1 cellular context compared by ENCODE assay signal in the genomic region with DNA sequence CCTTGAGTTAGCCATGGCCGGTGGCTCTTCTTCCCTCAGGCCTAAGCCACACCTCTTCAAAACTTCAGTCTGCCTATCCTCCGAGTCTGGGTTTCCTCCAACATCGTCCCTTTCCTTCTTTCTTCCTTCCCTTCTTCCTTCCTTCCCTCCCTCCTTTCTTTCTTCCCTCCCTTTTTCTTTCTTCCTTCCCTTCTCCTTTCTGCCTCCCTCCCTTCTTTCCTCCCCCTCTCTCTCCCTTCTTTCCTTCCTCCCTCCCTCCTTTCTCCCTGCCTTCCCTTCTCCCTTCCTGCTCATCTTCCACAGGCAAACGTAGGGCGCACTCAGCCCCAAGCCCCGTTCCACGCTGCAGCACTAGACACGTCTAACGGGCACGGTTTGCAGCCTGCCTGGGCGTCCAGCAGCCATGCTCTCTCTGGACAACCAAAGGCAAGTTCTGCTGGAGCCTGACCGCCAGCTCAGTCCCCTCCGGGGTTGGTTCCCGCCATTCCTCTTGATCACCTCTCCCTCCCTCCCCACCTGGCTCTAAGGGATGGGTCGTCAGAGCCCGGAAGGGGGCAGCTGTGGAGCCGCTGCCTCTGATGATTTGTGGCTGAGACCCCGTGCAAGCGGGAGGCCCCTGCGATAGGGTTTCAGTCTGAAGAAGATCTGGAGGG.
TF ChIP-seq lines count a peak whose summit lies in the region.

No MANE protein-coding gene starts in this region.

TF ChIP-seq in K562, 482 proteins besides CTCF, POLR2A, EP300 and RAD21:
- TF ChIP-seq, protein P1, sequence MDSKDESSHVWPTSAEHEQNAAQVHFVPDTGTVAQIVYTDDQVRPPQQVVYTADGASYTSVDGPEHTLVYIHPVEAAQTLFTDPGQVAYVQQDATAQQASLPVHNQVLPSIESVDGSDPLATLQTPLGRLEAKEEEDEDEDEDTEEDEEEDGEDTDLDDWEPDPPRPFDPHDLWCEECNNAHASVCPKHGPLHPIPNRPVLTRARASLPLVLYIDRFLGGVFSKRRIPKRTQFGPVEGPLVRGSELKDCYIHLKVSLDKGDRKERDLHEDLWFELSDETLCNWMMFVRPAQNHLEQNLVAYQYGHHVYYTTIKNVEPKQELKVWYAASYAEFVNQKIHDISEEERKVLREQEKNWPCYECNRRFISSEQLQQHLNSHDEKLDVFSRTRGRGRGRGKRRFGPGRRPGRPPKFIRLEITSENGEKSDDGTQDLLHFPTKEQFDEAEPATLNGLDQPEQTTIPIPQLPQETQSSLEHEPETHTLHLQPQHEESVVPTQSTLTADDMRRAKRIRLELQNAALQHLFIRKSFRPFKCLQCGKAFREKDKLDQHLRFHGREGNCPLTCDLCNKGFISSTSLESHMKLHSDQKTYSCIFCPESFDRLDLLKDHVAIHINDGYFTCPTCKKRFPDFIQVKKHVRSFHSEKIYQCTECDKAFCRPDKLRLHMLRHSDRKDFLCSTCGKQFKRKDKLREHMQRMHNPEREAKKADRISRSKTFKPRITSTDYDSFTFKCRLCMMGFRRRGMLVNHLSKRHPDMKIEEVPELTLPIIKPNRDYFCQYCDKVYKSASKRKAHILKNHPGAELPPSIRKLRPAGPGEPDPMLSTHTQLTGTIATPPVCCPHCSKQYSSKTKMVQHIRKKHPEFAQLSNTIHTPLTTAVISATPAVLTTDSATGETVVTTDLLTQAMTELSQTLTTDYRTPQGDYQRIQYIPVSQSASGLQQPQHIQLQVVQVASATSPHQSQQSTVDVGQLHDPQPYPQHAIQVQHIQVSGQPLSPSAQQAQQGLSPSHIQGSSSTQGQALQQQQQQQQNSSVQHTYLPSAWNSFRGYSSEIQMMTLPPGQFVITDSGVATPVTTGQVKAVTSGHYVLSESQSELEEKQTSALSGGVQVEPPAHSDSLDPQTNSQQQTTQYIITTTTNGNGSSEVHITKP (IDR thresholded peaks at IDR 0.05; ENCODE audit: partially characterized antibody): no peak
- TF ChIP-seq TFAM (CRISPR knock-in tag; conservative IDR thresholded peaks at IDR 0.05) (no peak), KLF10 (CRISPR knock-in tag; IDR thresholded peaks at IDR 0.05) (no peak), SRSF9 (IDR thresholded peaks at IDR 0.05; ENCODE audit: borderline replicate concordance, low read depth, low read length) (no peak), ZNF217 (CRISPR knock-in tag; IDR thresholded peaks at IDR 0.05) (no peak), MCM7 (IDR thresholded peaks at IDR 0.05) (0 out of 4 replicates have a peak, but pooled peaks of 1 of the 2 experiments have one; percentile 46), MAZ (CRISPR knock-in tag; conservative IDR thresholded peaks at IDR 0.05 in 1 of 2, IDR thresholded peaks at IDR 0.05 in 1 of 2) (no peak), XRCC3 (IDR thresholded peaks at IDR 0.05) (no peak), TCF3 (CRISPR knock-in tag; IDR thresholded peaks at IDR 0.05) (no peak), FOXP1 (CRISPR knock-in tag; IDR thresholded peaks at IDR 0.05) (no peak), MCM3 (IDR thresholded peaks at IDR 0.05) (0 out of 2 replicates have a peak, but pooled peaks have one; percentile 43), TAF7 (tag; IDR thresholded peaks at IDR 0.05) (no peak), ZNF134 (CRISPR knock-in tag; conservative IDR thresholded peaks at IDR 0.05) (no peak), KDM5B (IDR thresholded peaks at IDR 0.05; ENCODE audit: insufficient replicate concordance, low read depth, low read length) (no peak), ZNF717 (CRISPR knock-in tag; IDR thresholded peaks at IDR 0.05) (no peak), MTA1 (IDR thresholded peaks at IDR 0.05; ENCODE audit: borderline replicate concordance) (0 out of 2 replicates have a peak, but pooled peaks have one; percentile 25)
- TF ChIP-seq, protein P2, sequence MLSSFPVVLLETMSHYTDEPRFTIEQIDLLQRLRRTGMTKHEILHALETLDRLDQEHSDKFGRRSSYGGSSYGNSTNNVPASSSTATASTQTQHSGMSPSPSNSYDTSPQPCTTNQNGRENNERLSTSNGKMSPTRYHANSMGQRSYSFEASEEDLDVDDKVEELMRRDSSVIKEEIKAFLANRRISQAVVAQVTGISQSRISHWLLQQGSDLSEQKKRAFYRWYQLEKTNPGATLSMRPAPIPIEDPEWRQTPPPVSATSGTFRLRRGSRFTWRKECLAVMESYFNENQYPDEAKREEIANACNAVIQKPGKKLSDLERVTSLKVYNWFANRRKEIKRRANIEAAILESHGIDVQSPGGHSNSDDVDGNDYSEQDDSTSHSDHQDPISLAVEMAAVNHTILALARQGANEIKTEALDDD (IDR thresholded peaks at IDR 0.05): no peak
- TF ChIP-seq, protein P3, sequence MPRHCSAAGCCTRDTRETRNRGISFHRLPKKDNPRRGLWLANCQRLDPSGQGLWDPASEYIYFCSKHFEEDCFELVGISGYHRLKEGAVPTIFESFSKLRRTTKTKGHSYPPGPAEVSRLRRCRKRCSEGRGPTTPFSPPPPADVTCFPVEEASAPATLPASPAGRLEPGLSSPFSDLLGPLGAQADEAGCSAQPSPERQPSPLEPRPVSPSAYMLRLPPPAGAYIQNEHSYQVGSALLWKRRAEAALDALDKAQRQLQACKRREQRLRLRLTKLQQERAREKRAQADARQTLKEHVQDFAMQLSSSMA (CRISPR knock-in tag; IDR thresholded peaks at IDR 0.05): no peak
- TF ChIP-seq, protein P4, sequence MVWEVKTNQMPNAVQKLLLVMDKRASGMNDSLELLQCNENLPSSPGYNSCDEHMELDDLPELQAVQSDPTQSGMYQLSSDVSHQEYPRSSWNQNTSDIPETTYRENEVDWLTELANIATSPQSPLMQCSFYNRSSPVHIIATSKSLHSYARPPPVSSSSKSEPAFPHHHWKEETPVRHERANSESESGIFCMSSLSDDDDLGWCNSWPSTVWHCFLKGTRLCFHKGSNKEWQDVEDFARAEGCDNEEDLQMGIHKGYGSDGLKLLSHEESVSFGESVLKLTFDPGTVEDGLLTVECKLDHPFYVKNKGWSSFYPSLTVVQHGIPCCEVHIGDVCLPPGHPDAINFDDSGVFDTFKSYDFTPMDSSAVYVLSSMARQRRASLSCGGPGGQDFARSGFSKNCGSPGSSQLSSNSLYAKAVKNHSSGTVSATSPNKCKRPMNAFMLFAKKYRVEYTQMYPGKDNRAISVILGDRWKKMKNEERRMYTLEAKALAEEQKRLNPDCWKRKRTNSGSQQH (CRISPR knock-in tag; IDR thresholded peaks at IDR 0.05): 0 out of 2 replicates have a peak, but pooled peaks have one; percentile 29
- TF ChIP-seq, protein P5, sequence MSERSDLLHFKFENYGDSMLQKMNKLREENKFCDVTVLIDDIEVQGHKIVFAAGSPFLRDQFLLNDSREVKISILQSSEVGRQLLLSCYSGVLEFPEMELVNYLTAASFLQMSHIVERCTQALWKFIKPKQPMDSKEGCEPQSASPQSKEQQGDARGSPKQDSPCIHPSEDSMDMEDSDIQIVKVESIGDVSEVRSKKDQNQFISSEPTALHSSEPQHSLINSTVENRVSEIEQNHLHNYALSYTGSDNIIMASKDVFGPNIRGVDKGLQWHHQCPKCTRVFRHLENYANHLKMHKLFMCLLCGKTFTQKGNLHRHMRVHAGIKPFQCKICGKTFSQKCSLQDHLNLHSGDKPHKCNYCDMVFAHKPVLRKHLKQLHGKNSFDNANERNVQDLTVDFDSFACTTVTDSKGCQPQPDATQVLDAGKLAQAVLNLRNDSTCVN (CRISPR knock-in tag; IDR thresholded peaks at IDR 0.05): peak; percentile 83; the same call in 1 of the 2 replicates
- TF ChIP-seq, protein P6, sequence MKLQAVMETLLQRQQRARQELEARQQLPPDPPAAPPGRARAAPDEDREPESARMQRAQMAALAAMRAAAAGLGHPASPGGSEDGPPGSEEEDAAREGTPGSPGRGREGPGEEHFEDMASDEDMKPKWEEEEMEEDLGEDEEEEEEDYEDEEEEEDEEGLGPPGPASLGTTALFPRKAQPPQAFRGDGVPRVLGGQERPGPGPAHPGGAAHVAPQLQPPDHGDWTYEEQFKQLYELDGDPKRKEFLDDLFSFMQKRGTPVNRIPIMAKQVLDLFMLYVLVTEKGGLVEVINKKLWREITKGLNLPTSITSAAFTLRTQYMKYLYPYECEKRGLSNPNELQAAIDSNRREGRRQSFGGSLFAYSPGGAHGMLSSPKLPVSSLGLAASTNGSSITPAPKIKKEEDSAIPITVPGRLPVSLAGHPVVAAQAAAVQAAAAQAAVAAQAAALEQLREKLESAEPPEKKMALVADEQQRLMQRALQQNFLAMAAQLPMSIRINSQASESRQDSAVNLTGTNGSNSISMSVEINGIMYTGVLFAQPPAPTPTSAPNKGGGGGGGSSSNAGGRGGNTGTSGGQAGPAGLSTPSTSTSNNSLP (IDR thresholded peaks at IDR 0.05; ENCODE audit: borderline replicate concordance, low read depth, low read length): no peak
- TF ChIP-seq, protein P7, sequence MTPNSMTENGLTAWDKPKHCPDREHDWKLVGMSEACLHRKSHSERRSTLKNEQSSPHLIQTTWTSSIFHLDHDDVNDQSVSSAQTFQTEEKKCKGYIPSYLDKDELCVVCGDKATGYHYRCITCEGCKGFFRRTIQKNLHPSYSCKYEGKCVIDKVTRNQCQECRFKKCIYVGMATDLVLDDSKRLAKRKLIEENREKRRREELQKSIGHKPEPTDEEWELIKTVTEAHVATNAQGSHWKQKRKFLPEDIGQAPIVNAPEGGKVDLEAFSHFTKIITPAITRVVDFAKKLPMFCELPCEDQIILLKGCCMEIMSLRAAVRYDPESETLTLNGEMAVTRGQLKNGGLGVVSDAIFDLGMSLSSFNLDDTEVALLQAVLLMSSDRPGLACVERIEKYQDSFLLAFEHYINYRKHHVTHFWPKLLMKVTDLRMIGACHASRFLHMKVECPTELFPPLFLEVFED (CRISPR knock-in tag; conservative IDR thresholded peaks at IDR 0.05): 0 out of 2 replicates have a peak, but pooled peaks have one; percentile 49
- TF ChIP-seq, protein P8, sequence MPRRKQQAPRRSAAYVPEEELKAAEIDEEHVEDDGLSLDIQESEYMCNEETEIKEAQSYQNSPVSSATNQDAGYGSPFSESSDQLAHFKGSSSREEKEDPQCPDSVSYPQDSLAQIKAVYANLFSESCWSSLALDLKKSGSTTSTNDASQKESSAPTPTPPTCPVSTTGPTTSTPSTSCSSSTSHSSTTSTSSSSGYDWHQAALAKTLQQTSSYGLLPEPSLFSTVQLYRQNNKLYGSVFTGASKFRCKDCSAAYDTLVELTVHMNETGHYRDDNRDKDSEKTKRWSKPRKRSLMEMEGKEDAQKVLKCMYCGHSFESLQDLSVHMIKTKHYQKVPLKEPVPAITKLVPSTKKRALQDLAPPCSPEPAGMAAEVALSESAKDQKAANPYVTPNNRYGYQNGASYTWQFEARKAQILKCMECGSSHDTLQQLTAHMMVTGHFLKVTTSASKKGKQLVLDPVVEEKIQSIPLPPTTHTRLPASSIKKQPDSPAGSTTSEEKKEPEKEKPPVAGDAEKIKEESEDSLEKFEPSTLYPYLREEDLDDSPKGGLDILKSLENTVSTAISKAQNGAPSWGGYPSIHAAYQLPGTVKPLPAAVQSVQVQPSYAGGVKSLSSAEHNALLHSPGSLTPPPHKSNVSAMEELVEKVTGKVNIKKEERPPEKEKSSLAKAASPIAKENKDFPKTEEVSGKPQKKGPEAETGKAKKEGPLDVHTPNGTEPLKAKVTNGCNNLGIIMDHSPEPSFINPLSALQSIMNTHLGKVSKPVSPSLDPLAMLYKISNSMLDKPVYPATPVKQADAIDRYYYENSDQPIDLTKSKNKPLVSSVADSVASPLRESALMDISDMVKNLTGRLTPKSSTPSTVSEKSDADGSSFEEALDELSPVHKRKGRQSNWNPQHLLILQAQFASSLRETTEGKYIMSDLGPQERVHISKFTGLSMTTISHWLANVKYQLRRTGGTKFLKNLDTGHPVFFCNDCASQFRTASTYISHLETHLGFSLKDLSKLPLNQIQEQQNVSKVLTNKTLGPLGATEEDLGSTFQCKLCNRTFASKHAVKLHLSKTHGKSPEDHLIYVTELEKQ (CRISPR knock-in tag; IDR thresholded peaks at IDR 0.05): no peak
- TF ChIP-seq, protein P9, sequence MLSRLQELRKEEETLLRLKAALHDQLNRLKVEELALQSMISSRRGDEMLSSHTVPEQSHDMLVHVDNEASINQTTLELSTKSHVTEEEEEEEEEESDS (CRISPR knock-in tag; IDR thresholded peaks at IDR 0.05): no peak
- TF ChIP-seq, protein P10, sequence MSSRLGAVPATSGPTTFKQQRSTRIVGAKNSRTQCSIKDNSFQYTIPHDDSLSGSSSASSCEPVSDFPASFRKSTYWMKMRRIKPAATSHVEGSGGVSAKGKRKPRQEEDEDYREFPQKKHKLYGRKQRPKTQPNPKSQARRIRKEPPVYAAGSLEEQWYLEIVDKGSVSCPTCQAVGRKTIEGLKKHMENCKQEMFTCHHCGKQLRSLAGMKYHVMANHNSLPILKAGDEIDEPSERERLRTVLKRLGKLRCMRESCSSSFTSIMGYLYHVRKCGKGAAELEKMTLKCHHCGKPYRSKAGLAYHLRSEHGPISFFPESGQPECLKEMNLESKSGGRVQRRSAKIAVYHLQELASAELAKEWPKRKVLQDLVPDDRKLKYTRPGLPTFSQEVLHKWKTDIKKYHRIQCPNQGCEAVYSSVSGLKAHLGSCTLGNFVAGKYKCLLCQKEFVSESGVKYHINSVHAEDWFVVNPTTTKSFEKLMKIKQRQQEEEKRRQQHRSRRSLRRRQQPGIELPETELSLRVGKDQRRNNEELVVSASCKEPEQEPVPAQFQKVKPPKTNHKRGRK (tag; IDR thresholded peaks at IDR 0.05): peak; percentile 75
